ENCODE assay signal across 8 cellular contexts in genomic region chr1:101235241-101235695, GRCh38. TPM values are rescaled to one million over a fixed set of nuclear protein-coding genes. Genes with fewer than 3 reads are reported as not detected.
DNase-seq lines count a peak whose midpoint lies in the region; ATAC-seq and TF ChIP-seq lines count a peak whose summit lies in the region.

No MANE protein-coding gene starts in this region.

- peak overlapping the region; percentile 71 for H2AFZ ChIP-seq in parathyroid adenoma

- no peak overlapping the region for H3K9ac ChIP-seq in parathyroid adenoma

- peaks cover 12% of the 10 kb centered on the region for H3K36me3 ChIP-seq in GM06990 (ENCODE audit: control insufficient read depth, insufficient read depth, low read length)
- H3K36me3 ChIP-seq in parathyroid adenoma (ENCODE audit: control insufficient read depth, insufficient read depth, low read length): no peaks in the 10 kb centered on the region

- no peaks in the 10 kb centered on the region for H3K9me3 ChIP-seq in parathyroid adenoma (ENCODE audit: control insufficient read depth, low read length)

- H3K4me2 ChIP-seq in parathyroid adenoma (ENCODE audit: low read length): peak overlapping the region; percentile 81

- H3K79me2 ChIP-seq in parathyroid adenoma: no peaks in the 10 kb centered on the region

- H3K4me1 Mint-ChIP-seq in effector memory CD8-positive, alpha-beta T cell (ENCODE audit: low read depth in 2 of 2): peaks cover 44 to 61% of the 10 kb centered on the region in 2 donors

- H3K9me3 Mint-ChIP-seq in effector memory CD8-positive, alpha-beta T cell: no peaks in the 10 kb centered on the region

- H3K4me1 ChIP-seq in parathyroid adenoma: no peaks in the 10 kb centered on the region

- peaks cover 56% of the 10 kb centered on the region for H3K36me3 Mint-ChIP-seq in effector memory CD8-positive, alpha-beta T cell (ENCODE audit: insufficient read depth)

- H3K27ac Mint-ChIP-seq in effector memory CD8-positive, alpha-beta T cell: peak overlapping the region; percentile 98 to 99

- TF ChIP-seq CTCF in GM06990 (IDR thresholded peaks at IDR 0.05; ENCODE audit: insufficient read depth, low read length, poor library complexity, severe bottlenecking): no peak
- TF ChIP-seq CTCF in parathyroid adenoma (IDR thresholded peaks at IDR 0.05): no peak
- no peak for TF ChIP-seq CTCF in omental fat pad (IDR thresholded peaks at IDR 0.05)

- peak overlapping the region; percentile 78 for H3K27ac ChIP-seq in parathyroid adenoma

- ATAC-seq in effector memory CD8-positive, alpha-beta T cell (replicated peaks): peak; percentile 11
- ATAC-seq in omental fat pad (ENCODE audit: low FRiP score): no peak

- H3K4me3 Mint-ChIP-seq in effector memory CD8-positive, alpha-beta T cell: peak overlapping the region; percentile 99

- no peaks in the 10 kb centered on the region for H3K27me3 ChIP-seq in GM06990 (replicated peaks; ENCODE audit: control insufficient read depth, insufficient read depth, low read length)
- no peaks in the 10 kb centered on the region for H3K27me3 ChIP-seq in parathyroid adenoma (ENCODE audit: control insufficient read depth, insufficient read depth, low read length)

- DNase-seq in GM06990 (ENCODE audit: extremely low read depth, insufficient read length) (no peak), NCI-H82 (lab: John Stamatoyannopoulos, UW) (peak; percentile 73), NCI-H2107 (lab: John Stamatoyannopoulos, UW) (no peak), activated gamma-delta T cell treated with Interleukin-2 at 50 U/mL for 16 hours (no peak), omental fat pad (ENCODE audit: low spot score) (no peak), NCI-H128 (lab: John Stamatoyannopoulos, UW; ENCODE audit: unreplicated experiment) (no peak)
- DNase-seq in effector memory CD8-positive, alpha-beta T cell: peak; percentile 15 to 26 (median 16)

- no peaks in the 10 kb centered on the region for H3K27me3 Mint-ChIP-seq in effector memory CD8-positive, alpha-beta T cell

- H3K4me3 ChIP-seq in GM06990 (replicated peaks; ENCODE audit: low read depth, low read length) (peak overlapping the region; percentile 87), parathyroid adenoma (ENCODE audit: low read depth, low read length) (peak overlapping the region; percentile 76)

RNA-seq across cellular contexts. Expression of gene S1PR1, which starts 1.6 kb away (rescaled TPM):
- total RNA-seq in omental fat pad: 100 to 1,000 TPM in 3 of 4 donors, 10 to 100 TPM in 1; 44.3 to 236 (median 161) TPM

Comparison
In these comparisons a context has a peak if more than half of its experiments do, and no peak if none do; other contexts are left out.
1. DNase-seq: peak in NCI-H82 (single experiment) and effector memory CD8-positive, alpha-beta T cell (3 of 3); none in GM06990 (single experiment), NCI-H2107 (single experiment), activated gamma-delta T cell treated with Interleukin-2 at 50 U/mL for 16 hours (single experiment), omental fat pad (single experiment) and NCI-H128 (single experiment).